8 cellular contexts compared by ENCODE assay signal in genomic region chr17:65173284-65173793, GRCh38. TPM values are rescaled to one million over a fixed set of nuclear protein-coding genes. Genes with fewer than 3 reads are reported as not detected.
DNase-seq lines count a peak whose midpoint lies in the region; ATAC-seq and TF ChIP-seq lines count a peak whose summit lies in the region.

No MANE protein-coding gene starts in this region.

- POLR2A ChIA-PET in activated CD8-positive, alpha-beta T cell treated with anti-CD3 and anti-CD28 coated beads, Interleukin-2, amount 10 ng/mL, durations not matched to agents 7 days and 5 days (lab: Charles Lee), result interaction anchor here (0.6 to 2.6 kb wide), 2 partner anchors 8 to 24 kb away, joined by 3 to 14 read pairs; no protein-coding TSS in a partner anchor

- H3K4me3 Mint-ChIP-seq in activated CD8-positive, alpha-beta T cell treated with anti-CD3 and anti-CD28 coated beads, Interleukin-2, amount 10 ng/mL, durations not matched to agents 7 days and 5 days, result peak overlapping the region; percentile 51

- CTCF ChIA-PET in activated CD8-positive, alpha-beta T cell treated with anti-CD3 and anti-CD28 coated beads, Interleukin-2, amount 10 ng/mL, durations not matched to agents 7 days and 5 days (lab: Charles Lee), result interaction anchor here (1.3 to 2.5 kb wide), 5 partner anchors 9 to 36 kb away, joined by 4 to 11 read pairs (median 8); partner anchors contain the start of gene RGS9

- no peak overlapping the region for H3K27ac Mint-ChIP-seq in activated CD8-positive, alpha-beta T cell treated with anti-CD3 and anti-CD28 coated beads, Interleukin-2, amount 10 ng/mL, durations not matched to agents 7 days and 5 days

- ATAC-seq in activated CD8-positive, alpha-beta T cell treated with anti-CD3 and anti-CD28 coated beads, Interleukin-2, amount 10 ng/mL, durations not matched to agents 7 days and 5 days, result peak; percentile 88

- no peaks in the 10 kb centered on the region for H3K9me3 Mint-ChIP-seq in activated CD8-positive, alpha-beta T cell treated with anti-CD3 and anti-CD28 coated beads, Interleukin-2, amount 10 ng/mL, durations not matched to agents 7 days and 5 days (ENCODE audit: insufficient read depth)

- no peaks in the 10 kb centered on the region for H3K27me3 Mint-ChIP-seq in activated CD8-positive, alpha-beta T cell treated with anti-CD3 and anti-CD28 coated beads, Interleukin-2, amount 10 ng/mL, durations not matched to agents 7 days and 5 days (ENCODE audit: low read depth)

- H3K4me1 Mint-ChIP-seq in activated CD8-positive, alpha-beta T cell treated with anti-CD3 and anti-CD28 coated beads, Interleukin-2, amount 10 ng/mL, durations not matched to agents 7 days and 5 days (ENCODE audit: low read depth), result peaks cover 29% of the 10 kb centered on the region

- in situ Hi-C loops in Caki2 (cut with HindIII; ENCODE audit: low pct_unique_long_range_greater_than_20kb, low sequenced_read_pairs), result no loop called here

- peak; percentile 97 for DNase-seq in Caki2 (ENCODE audit: low read depth)
- peak; percentile 70 for DNase-seq in M059J (ENCODE audit: low read depth)
- DNase-seq in activated CD8-positive, alpha-beta T cell treated with anti-CD3 and anti-CD28 coated beads, Interleukin-2, amount 10 ng/mL, durations not matched to agents 7 days and 5 days, result peak; percentile 89
- peak; percentile 96 to 98 for DNase-seq in erythroblast (lab: John Stamatoyannopoulos, UW)
- DNase-seq in stimulated activated CD4-positive, alpha-beta T cell treated with anti-CD3 and anti-CD28 coated beads, Interleukin-1b, Interleukin-23, amount 100 ng/mL, for 4 hours (ENCODE audit: low read depth in 2 of 2), result peak; percentile 20 to 23
- DNase-seq in midbrain (lab: John Stamatoyannopoulos, UW), result no peak
- DNase-seq in NCI-H2107 (lab: John Stamatoyannopoulos, UW), result no peak
- no peak for DNase-seq in SKM-1 treated with dmso at 0.1 percent for 144 hours (lab: John Stamatoyannopoulos, UW; ENCODE audit: unreplicated experiment)

- peaks cover 8% of the 10 kb centered on the region for H3K36me3 Mint-ChIP-seq in activated CD8-positive, alpha-beta T cell treated with anti-CD3 and anti-CD28 coated beads, Interleukin-2, amount 10 ng/mL, durations not matched to agents 7 days and 5 days (ENCODE audit: low read depth)

- TF ChIP-seq POLR2A in erythroblast (IDR thresholded peaks at IDR 0.05; ENCODE audit: low read length), result peak; percentile 68

RNA-seq across cellular contexts. Expression of gene RGS9, which starts 36.2 kb away (rescaled TPM):
- total RNA-seq in Caki2 (2014; rRNA removed; shearing (Covaris generic); ENCODE audit: low replicate concordance), result 38.8 and 46.4 TPM in 2 replicates
- total RNA-seq in M059J (2014; rRNA removed; shearing (Covaris generic)), result 5.4 and 6.0 TPM in 2 replicates
- 1 to 10 TPM; 4.8 to 5.7 TPM for total RNA-seq in activated CD8-positive, alpha-beta T cell treated with anti-CD3 and anti-CD28 coated beads, Interleukin-2, amount 10 ng/mL, durations not matched to agents 7 days and 5 days

Comparison
In these comparisons a context has a peak if more than half of its experiments do, and no peak if none do; other contexts are left out.
1. DNase-seq: peak in Caki2 (single experiment), M059J (single experiment), activated CD8-positive, alpha-beta T cell treated with anti-CD3 and anti-CD28 coated beads, Interleukin-2, amount 10 ng/mL, durations not matched to agents 7 days and 5 days (single experiment), erythroblast (2 of 2) and stimulated activated CD4-positive, alpha-beta T cell treated with anti-CD3 and anti-CD28 coated beads, Interleukin-1b, Interleukin-23, amount 100 ng/mL, for 4 hours (2 of 2); none in midbrain (single experiment), NCI-H2107 (single experiment) and SKM-1 treated with dmso at 0.1 percent for 144 hours (single experiment).